In genomic region chr6:39307462-39307861, GRCh38 we compare ENCODE assay signal across 11 cellular contexts. TPM values are rescaled to one million over a fixed set of nuclear protein-coding genes. Genes with fewer than 3 reads are reported as not detected.
"Had no signal": no experiment of that assay in that cellular context is flagged by ENCODE, and none has a peak within 500 bp of the region (broad histone marks: within the 10 kb centered on the region; RNA-seq: fewer than 3 reads in every experiment).

No MANE protein-coding gene starts in this region.

- H3K27ac Mint-ChIP-seq: GM23338, H9, HFFc6 had no signal

- H3K9me3 ChIP-seq: HAP-1 had no signal

- H3K27ac ChIP-seq: GM23248 had no signal

- H3K36me3 ChIP-seq: HAP-1 had no signal

- H3K4me3 Mint-ChIP-seq: GM23338, H9, HFFc6 had no signal

- ATAC-seq: GM23338, HCT116 had no signal

- H3K4me1 ChIP-seq: HAP-1 had no signal

- H3K4me3 ChIP-seq: GM23248, GM23338, HAP-1 had no signal

- H3K9me3 Mint-ChIP-seq: GM23338, H9, HFFc6 had no signal

- DNase-seq: GM23248, GOT3, H7, H9, HCEC 1CT, HFFc6 had no signal

- H2AFZ ChIP-seq: GM23248, GM23338 had no signal

- H3K4me2 ChIP-seq: GM23338 had no signal

RNA-seq across cellular contexts. Expression of gene KCNK17, which starts 6.8 kb away (rescaled TPM):
- total RNA-seq: GM23248, H4, HFFc6 had no signal
- polyA plus RNA-seq: GM23248 had no signal

RNA-seq across cellular contexts. Expression of gene KCNK16, which starts 15.0 kb away (rescaled TPM):
- total RNA-seq: GM23248, GM23338, H1, H4, H7, H9, HFFc6 had no signal
- polyA plus RNA-seq: GM23248, GM23338, H1 had no signal
